1 cellular context compared by ENCODE assay signal in the genomic region with DNA sequence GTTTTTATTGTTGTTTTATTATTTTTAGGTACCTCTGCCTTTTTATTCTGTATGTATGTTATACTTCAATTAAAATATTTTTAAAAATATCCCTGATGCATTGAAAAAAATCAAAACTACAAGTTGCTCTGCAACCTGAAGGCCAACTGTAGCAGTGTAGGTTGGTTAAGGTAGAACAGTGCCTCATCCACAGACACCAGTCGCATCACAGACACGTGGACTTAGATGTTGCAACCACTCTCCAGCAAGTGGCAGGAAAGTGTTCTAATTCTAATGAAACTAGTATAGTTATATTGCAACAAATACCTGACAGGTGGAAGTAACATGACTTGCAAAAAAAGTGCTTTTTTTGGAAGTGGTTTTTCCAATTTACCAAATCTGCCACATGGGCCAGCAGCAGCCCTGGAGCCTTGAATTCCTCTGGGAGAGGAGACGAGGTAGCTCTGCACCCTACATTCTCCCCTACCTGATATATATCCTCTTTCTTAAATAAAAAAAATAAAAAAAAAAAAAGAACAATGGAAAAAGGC.
A peak's percentile ranks its signal among the peaks of the same experiment; 100 is the strongest.
TF ChIP-seq lines count a peak whose summit lies in the region.

No MANE protein-coding gene starts in this region.

TF ChIP-seq in A549, 52 proteins besides CTCF, POLR2A, EP300 and RAD21 (continued from another document):
- TF ChIP-seq HMGXB4 (CRISPR knock-in tag; IDR thresholded peaks at IDR 0.05; ENCODE audit: borderline replicate concordance): no peak
- no peak for TF ChIP-seq FOSL2 (IDR thresholded peaks at IDR 0.05)
- TF ChIP-seq FOSL2 (CRISPR knock-in tag; IDR thresholded peaks at IDR 0.05): no peak
- TF ChIP-seq NFE2L2 (conservative IDR thresholded peaks at IDR 0.05; ENCODE audit: low read length): peak; percentile 89
- TF ChIP-seq RNF2 (IDR thresholded peaks at IDR 0.05; ENCODE audit: borderline replicate concordance, low read depth): no peak
- no peak for TF ChIP-seq TFCP2L1 (CRISPR knock-in tag; IDR thresholded peaks at IDR 0.05)
- TF ChIP-seq, protein P1, sequence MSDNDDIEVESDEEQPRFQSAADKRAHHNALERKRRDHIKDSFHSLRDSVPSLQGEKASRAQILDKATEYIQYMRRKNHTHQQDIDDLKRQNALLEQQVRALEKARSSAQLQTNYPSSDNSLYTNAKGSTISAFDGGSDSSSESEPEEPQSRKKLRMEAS (IDR thresholded peaks at IDR 0.05): 0 out of 2 replicates have a peak, but pooled peaks have one; percentile 3
- TF ChIP-seq MAFK (IDR thresholded peaks at IDR 0.05; ENCODE audit: partially characterized antibody): peak; percentile 20
- TF ChIP-seq RARB (CRISPR knock-in tag; IDR thresholded peaks at IDR 0.05): no peak
